Comparison of ENCODE assay signal across 28 cellular contexts in genomic region chr11:8908099-8908498, GRCh38. TPM values are rescaled to one million over a fixed set of nuclear protein-coding genes. Genes with fewer than 3 reads are reported as not detected.
"Had no signal": no experiment of that assay in that cellular context is flagged by ENCODE, and none has a peak within 500 bp of the region (broad histone marks: within the 10 kb centered on the region; RNA-seq: fewer than 3 reads in every experiment).

No MANE protein-coding gene starts in this region.

- H3K4me3 ChIP-seq: colonic mucosa, prostate gland, skin epidermis, stomach, upper lobe of left lung had no signal

- H3K36me3 ChIP-seq: colonic mucosa, prostate gland, stomach, upper lobe of left lung had no signal

- DNase-seq: activated CD4-positive, alpha-beta T cell treated with anti-CD3 and anti-CD28 coated beads, Interleukin-2, amount 50 U/mL, for 1 hour; activated CD8-positive, alpha-beta memory T cell treated with anti-CD3 and anti-CD28 coated beads, Interleukin-2, amount 50 U/mL, for 4 hours; activated effector memory CD4-positive, alpha-beta T cell treated with Interleukin-2 at 50 U/mL for 16 hours; activated naive CD4-positive, alpha-beta T cell treated with anti-CD3 and anti-CD28 coated beads, Interleukin-2, amount 10 ng/mL, durations not matched to agents 7 days and 5 days; activated naive CD8-positive, alpha-beta T cell treated with anti-CD3 and anti-CD28 coated beads, Interleukin-2, amount 50 U/mL, for 24 hours; activated T-cell treated with anti-CD3 and anti-CD28 coated beads, Interleukin-2, amount 50 U/mL, for 4 hours; anterior cingulate cortex; caudate nucleus; colonic mucosa; endodermal cell; midbrain; nephron progenitor cell; occipital lobe; right cardiac atrium; stimulated activated CD4-positive, alpha-beta T cell treated with anti-CD3 and anti-CD28 coated beads, Interleukin-15, amount 100 ng/mL, for 24 hours; stimulated activated CD4-positive, alpha-beta T cell treated with anti-CD3 and anti-CD28 coated beads, Interleukin-4, amount 100 ng/mL, for 1 hour; stomach; T-helper 1 cell; T-helper 9 cell; upper lobe of left lung had no signal

- FAIRE-seq: frontal cortex, keratinocyte had no signal

- H3K27ac ChIP-seq: colonic mucosa, prostate gland, stomach, upper lobe of left lung had no signal

- H3K27me3 ChIP-seq: colonic mucosa, stomach, upper lobe of left lung had no signal

- ATAC-seq: activated naive CD8-positive, alpha-beta T cell treated with anti-CD3 and anti-CD28 coated beads, Interleukin-2, amount 50 U/mL, for 24 hours; activated T-cell treated with anti-CD3 and anti-CD28 coated beads, Interleukin-2, amount 50 U/mL, for 4 hours; right cardiac atrium; stimulated activated effector memory CD8-positive, alpha-beta T cell treated with anti-CD3 and anti-CD28 coated beads, Interleukin-12 subunit alpha, Interleukin-12 subunit beta, amount 100 ng/mL, for 72 hours had no signal

- H3K9me3 ChIP-seq: colonic mucosa, prostate gland, stomach, upper lobe of left lung had no signal

- H3K4me1 ChIP-seq: colonic mucosa, prostate gland had no signal

RNA-seq across cellular contexts. Expression of gene C11orf16, which starts 24.6 kb away (rescaled TPM):
- total RNA-seq: activated T-cell treated with anti-CD3 and anti-CD28 coated beads, Interleukin-2, amount 50 U/mL, for 4 hours; colonic mucosa; endodermal cell; epithelial cell of proximal tubule; frontal cortex; lung microvascular endothelial cell; occipital lobe; prostate gland; right cardiac atrium; stomach had no signal
- polyA plus RNA-seq: keratinocyte, right cardiac atrium, stomach had no signal

RNA-seq across cellular contexts. Expression of gene ASCL3, which starts 34.7 kb away (rescaled TPM):
- total RNA-seq: activated T-cell treated with anti-CD3 and anti-CD28 coated beads, Interleukin-2, amount 50 U/mL, for 4 hours; colonic mucosa; endodermal cell; epithelial cell of proximal tubule; frontal cortex; lung microvascular endothelial cell; occipital lobe; prostate gland; right cardiac atrium; temporal lobe; upper lobe of left lung had no signal
- polyA plus RNA-seq: keratinocyte, right cardiac atrium, stomach had no signal
